In genomic region chr1:88867743-88868521, GRCh38 we compare ENCODE assay signal across 12 cellular contexts. TPM values are rescaled to one million over a fixed set of nuclear protein-coding genes. Genes with fewer than 3 reads are reported as not detected.
A peak's percentile ranks its signal among the peaks of the same experiment; 100 is the strongest.
DNase-seq lines count a peak whose midpoint lies in the region; ATAC-seq, FAIRE-seq and TF ChIP-seq lines count a peak whose summit lies in the region.
"Had no signal": no experiment of that assay in that cellular context is flagged by ENCODE, and none has a peak within 500 bp of the region (broad histone marks: within the 10 kb centered on the region; RNA-seq: fewer than 3 reads in every experiment).

No MANE protein-coding gene starts in this region.

- FAIRE-seq in astrocyte (lab: Jason Lieb, UNC) = no peak

- POLR2A ChIA-PET in CD4-positive, alpha-beta T cell (lab: Charles Lee) = interaction anchor here (1.2 kb wide), 1 partner anchor 24 kb away, joined by 3 read pairs; the partner anchor contains the start of gene GTF2B
- POLR2A ChIA-PET in WTC11 (lab: Charles Lee) = no interaction called here

- no peak for TF ChIP-seq CTCF in CD4-positive, alpha-beta T cell (IDR thresholded peaks at IDR 0.05)
- TF ChIP-seq CTCF in astrocyte (IDR thresholded peaks at IDR 0.05; ENCODE audit: insufficient read depth, low read depth, low read length) = no peak
- TF ChIP-seq CTCF in WTC11 (IDR thresholded peaks at IDR 0.05) = no peak

- peak overlapping the region; percentile 29 for H3K9ac ChIP-seq in astrocyte (ENCODE audit: low read length)

- intact Hi-C loops in CD4-positive, alpha-beta T cell (cut with DNase I, micrococcal nuclease) = no loop called here

- H3K4me3 Mint-ChIP-seq in CD4-positive, alpha-beta T cell = peak overlapping the region; percentile 35
- no peak overlapping the region for H3K4me3 Mint-ChIP-seq in astrocyte (ENCODE audit: unreplicated experiment)
- H3K4me3 Mint-ChIP-seq in WTC11 = no peak overlapping the region

- H3K9me3 ChIP-seq in CD4-positive, alpha-beta T cell (ENCODE audit: control insufficient read depth, low read length) = no peaks in the 10 kb centered on the region
- H3K9me3 ChIP-seq in astrocyte (ENCODE audit: insufficient read depth, low read depth, low read length) = no peaks in the 10 kb centered on the region
- H3K9me3 ChIP-seq: transverse colon had no signal

- H3K4me1 ChIP-seq in astrocyte (ENCODE audit: insufficient read depth, low read length) = peaks cover 7% of the 10 kb centered on the region

- H3K27me3 ChIP-seq in CD4-positive, alpha-beta T cell (ENCODE audit: control insufficient read depth, insufficient read depth, low read length) = no peaks in the 10 kb centered on the region
- H3K27me3 ChIP-seq in astrocyte (ENCODE audit: insufficient read depth, low read length) = no peaks in the 10 kb centered on the region
- H3K27me3 ChIP-seq: transverse colon had no signal

- no peaks in the 10 kb centered on the region for H3K27me3 Mint-ChIP-seq in CD4-positive, alpha-beta T cell
- no peaks in the 10 kb centered on the region for H3K27me3 Mint-ChIP-seq in astrocyte (ENCODE audit: low read depth, unreplicated experiment)
- H3K27me3 Mint-ChIP-seq in WTC11 (ENCODE audit: low read depth) = no peaks in the 10 kb centered on the region

- no peaks in the 10 kb centered on the region for H3K36me3 ChIP-seq in astrocyte (ENCODE audit: insufficient read depth, low read length)

- no peak overlapping the region for H3K27ac ChIP-seq in CD4-positive, alpha-beta T cell (ENCODE audit: low read depth, low read length)
- H3K27ac ChIP-seq in astrocyte (ENCODE audit: low read depth, low read length) = peak overlapping the region; percentile 44
- H3K27ac ChIP-seq: transverse colon had no signal

- H4K20me1 ChIP-seq in astrocyte (ENCODE audit: insufficient read depth, low read length) = peaks cover 34% of the 10 kb centered on the region

- CTCF ChIA-PET in CD4-positive, alpha-beta T cell (lab: Charles Lee) = interaction anchor here (1.3 kb wide), 1 partner anchor 9 kb away, joined by 4 read pairs; no protein-coding TSS in a partner anchor
- CTCF ChIA-PET in WTC11 (lab: Charles Lee) = interaction anchor here (1.3 kb wide), 1 partner anchor 132 kb away, joined by 3 read pairs; no protein-coding TSS in a partner anchor

- no peak overlapping the region for H3K4me3 ChIP-seq in astrocyte (ENCODE audit: insufficient read depth, low read depth, low read length)
- H3K4me3 ChIP-seq: transverse colon had no signal

- no peak overlapping the region for H2AFZ ChIP-seq in astrocyte (ENCODE audit: low read depth, low read length)

- ATAC-seq in CD4-positive, alpha-beta T cell (ENCODE audit: poor library complexity) = peak; percentile 33
- ATAC-seq in WTC11 (no peak), HG02970 (IDR thresholded peaks at IDR 0.05; ENCODE audit: low FRiP score, unreplicated experiment) (no peak)

- peak overlapping the region; percentile 23 for H3K27ac Mint-ChIP-seq in CD4-positive, alpha-beta T cell
- H3K27ac Mint-ChIP-seq in astrocyte (ENCODE audit: unreplicated experiment) = peak overlapping the region; percentile 24
- no peak overlapping the region for H3K27ac Mint-ChIP-seq in WTC11

- H3K36me3 Mint-ChIP-seq in CD4-positive, alpha-beta T cell (ENCODE audit: low read depth) = peaks cover 48% of the 10 kb centered on the region
- H3K36me3 Mint-ChIP-seq in astrocyte (ENCODE audit: low read depth, unreplicated experiment) = peaks cover 3% of the 10 kb centered on the region
- peaks cover 7% of the 10 kb centered on the region; the same call in 1 of the 2 replicates for H3K36me3 Mint-ChIP-seq in WTC11

- H3K4me1 Mint-ChIP-seq in CD4-positive, alpha-beta T cell (ENCODE audit: low read depth) = peaks cover 67% of the 10 kb centered on the region
- H3K4me1 Mint-ChIP-seq in astrocyte (ENCODE audit: low read depth, unreplicated experiment) (peaks cover 14% of the 10 kb centered on the region), WTC11 (no peaks in the 10 kb centered on the region)

- no peak for DNase-seq in CD4-positive, alpha-beta T cell
- DNase-seq in HCEC 1CT (peak; percentile 57), astrocyte (ENCODE audit: low read depth) (peak; percentile 88), myocyte (ENCODE audit: low read depth) (peak; percentile 21), WTC11 (ENCODE audit: low spot score) (no peak), NK-92 (lab: John Stamatoyannopoulos, UW; ENCODE audit: unreplicated experiment) (no peak), D341Med (ENCODE audit: low spot score) (no peak)
- DNase-seq: DND-41; occipital lobe; stimulated activated CD4-positive, alpha-beta T cell treated with anti-CD3 and anti-CD28 coated beads, Interleukin-4, amount 100 ng/mL, for 24 hours; transverse colon had no signal

- peak overlapping the region; percentile 30 for H3K4me2 ChIP-seq in astrocyte (ENCODE audit: low read length)

- peaks cover 83% of the 10 kb centered on the region for H3K79me2 ChIP-seq in astrocyte (ENCODE audit: insufficient read depth, low read length)

- no peaks in the 10 kb centered on the region for H3K9me3 Mint-ChIP-seq in CD4-positive, alpha-beta T cell
- H3K9me3 Mint-ChIP-seq in astrocyte (ENCODE audit: unreplicated experiment) = no peaks in the 10 kb centered on the region
- no peaks in the 10 kb centered on the region for H3K9me3 Mint-ChIP-seq in WTC11

TF ChIP-seq in WTC11, 78 proteins besides CTCF, POLR2A, EP300 and RAD21:
- TF ChIP-seq NFE2L1 (CRISPR knock-in tag; IDR thresholded peaks at IDR 0.05) (no peak), ZMAT4 (CRISPR knock-in tag; IDR thresholded peaks at IDR 0.05) (no peak), CDX4 (CRISPR knock-in tag; IDR thresholded peaks at IDR 0.05; ENCODE audit: borderline replicate concordance) (no peak), ZNF138 (CRISPR knock-in tag; conservative IDR thresholded peaks at IDR 0.05) (no peak), NR1H2 (CRISPR knock-in tag; IDR thresholded peaks at IDR 0.05) (no peak), MAX (CRISPR knock-in tag; IDR thresholded peaks at IDR 0.05) (no peak), ZNF416 (CRISPR knock-in tag; IDR thresholded peaks at IDR 0.05) (no peak), MLX (CRISPR knock-in tag; IDR thresholded peaks at IDR 0.05) (no peak), PRDM15 (CRISPR knock-in tag; IDR thresholded peaks at IDR 0.05) (no peak)

RNA-seq across cellular contexts. Expression of gene GTF2B, which starts 23.4 kb away (rescaled TPM):
- 10 to 100 TPM; 82.6 to 86.4 TPM for total RNA-seq in CD4-positive, alpha-beta T cell
- total RNA-seq in astrocyte (28.3 and 29.3 TPM in 2 replicates), myocyte (31.3 and 35.0 TPM in 2 replicates), WTC11 (2021) (14.2 to 16.8 TPM (median 15.1 TPM) in 3 replicates)
- polyA plus RNA-seq in myocyte (2012) = 15.7 TPM

Comparison
In these comparisons a context has a peak if more than half of its experiments do, and no peak if none do; other contexts are left out.
1. DNase-seq: peak in HCEC 1CT (single experiment), astrocyte (single experiment) and myocyte (single experiment); none in CD4-positive, alpha-beta T cell (0 of 10), WTC11 (single experiment), NK-92 (single experiment) and D341Med (single experiment).